9 cellular contexts compared by ENCODE assay signal in the genomic region with DNA sequence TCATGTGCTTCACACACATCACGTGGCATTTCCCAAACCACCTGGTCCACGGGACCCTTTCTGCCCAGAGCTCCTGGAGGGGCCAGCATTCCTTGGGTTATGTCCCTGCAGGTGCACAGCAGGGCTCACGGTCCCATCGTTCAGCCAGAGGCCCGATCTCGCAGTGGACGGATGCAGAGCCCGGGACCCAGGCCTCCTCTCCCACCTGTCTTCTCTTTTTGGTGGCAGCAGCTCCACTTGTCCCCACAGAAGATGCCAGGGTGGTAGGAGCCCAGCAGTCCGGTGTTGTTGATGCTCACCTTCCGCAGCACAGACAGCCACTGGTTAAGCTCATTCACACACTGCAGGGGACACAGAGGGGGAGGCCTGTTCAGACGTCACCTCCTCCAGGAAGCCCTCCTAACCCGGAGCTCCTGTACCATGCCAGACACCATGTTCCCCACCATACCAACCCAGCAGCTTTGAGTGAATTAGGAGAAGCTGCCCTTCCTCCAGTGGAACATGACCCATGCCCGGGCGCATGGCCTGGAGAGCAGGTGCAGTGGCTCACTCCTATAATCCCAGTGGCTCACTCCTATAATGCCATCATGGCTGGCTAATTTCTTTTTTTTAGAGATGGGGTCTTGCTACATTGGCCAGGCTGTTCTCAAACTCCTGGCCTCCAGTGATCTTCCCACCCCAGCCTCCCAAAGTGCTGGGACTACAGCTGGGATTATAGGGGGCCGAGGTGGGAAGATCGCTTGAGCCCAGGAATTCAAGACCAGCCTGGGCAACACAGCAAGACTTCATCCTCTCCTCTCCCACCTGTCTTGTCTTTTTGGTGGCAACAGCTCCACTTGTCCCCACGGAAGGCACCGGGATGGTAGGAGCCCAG. TPM values are rescaled to one million over a fixed set of nuclear protein-coding genes. Genes with fewer than 3 reads are reported as not detected.
"Had no signal": no experiment of that assay in that cellular context is flagged by ENCODE, and none has a peak within 500 bp of the region (broad histone marks: within the 10 kb centered on the region; RNA-seq: fewer than 3 reads in every experiment).

No MANE protein-coding gene starts in this region.

RNA-seq across cellular contexts. Expression of gene PGAM2, which starts 31.2 kb away (rescaled TPM):
- total RNA-seq: LHCN-M2, MCF 10A, NCI-H460, SJCRH30, SK-MEL-5 had no signal

RNA-seq across cellular contexts. Expression of gene SPDYE1, which starts 36.5 kb away (rescaled TPM):
- total RNA-seq: LHCN-M2, MCF 10A, NCI-H460, OCI-LY7, PC-9, Right ventricle myocardium inferior, RPMI7951, SJCRH30, SK-MEL-5 had no signal
